Comparison of ENCODE assay signal across 8 cellular contexts in genomic region chr1:74504125-74505065, GRCh38. TPM values are rescaled to one million over a fixed set of nuclear protein-coding genes. Genes with fewer than 3 reads are reported as not detected.
A peak's percentile ranks its signal among the peaks of the same experiment; 100 is the strongest.
DNase-seq lines count a peak whose midpoint lies in the region; ATAC-seq, FAIRE-seq and TF ChIP-seq lines count a peak whose summit lies in the region.

No MANE protein-coding gene starts in this region.

- H3K36me3 ChIP-seq in BE2C: no peaks in the 10 kb centered on the region
- no peaks in the 10 kb centered on the region for H3K36me3 ChIP-seq in mesendoderm (ENCODE audit: control insufficient read depth, insufficient read depth, low read length)

- H3K9ac ChIP-seq in mesendoderm (ENCODE audit: low read length): no peak overlapping the region

- no peak overlapping the region for H3K18ac ChIP-seq in mesendoderm (ENCODE audit: low read length)

- no peak overlapping the region for H3K4me2 ChIP-seq in mesendoderm (ENCODE audit: low read length)

- no peaks in the 10 kb centered on the region for H3K9me3 ChIP-seq in BE2C

- H3K27me3 ChIP-seq in BE2C: no peaks in the 10 kb centered on the region
- H3K27me3 ChIP-seq in mesendoderm (ENCODE audit: insufficient read depth, low read length, poor library complexity): no peaks in the 10 kb centered on the region

- no peak overlapping the region for H4K8ac ChIP-seq in mesendoderm (ENCODE audit: low read depth, low read length)

- H2BK120ac ChIP-seq in mesendoderm (ENCODE audit: low read depth, low read length): no peak overlapping the region

- peak; percentile 65 for DNase-seq in BE2C
- peak; percentile 66 for DNase-seq in NCI-H1694 treated with DMSO at 0.1 percent for 48 hours (lab: John Stamatoyannopoulos, UW)
- DNase-seq in ecto neural progenitor cell (ENCODE audit: low spot score): peak; percentile 76
- peak; percentile 78 for DNase-seq in mesendoderm
- DNase-seq in urothelium cell line (ENCODE audit: low spot score): peak; percentile 47

- H3K23ac ChIP-seq in mesendoderm (ENCODE audit: low read length): no peak overlapping the region

- H2BK15ac ChIP-seq in mesendoderm (replicated peaks; ENCODE audit: low read depth): no peak overlapping the region

- peak; percentile 88 for TF ChIP-seq CTCF in BE2C (IDR thresholded peaks at IDR 0.05; ENCODE audit: low read depth, low read length)
- peak; percentile 66 for TF ChIP-seq CTCF in WI38 (IDR thresholded peaks at IDR 0.05; ENCODE audit: low read depth, low read length)

- H3K4me1 ChIP-seq in BE2C (peaks cover 8% of the 10 kb centered on the region), mesendoderm (ENCODE audit: control insufficient read depth, low read depth, low read length) (no peaks in the 10 kb centered on the region)

- FAIRE-seq in urothelium cell line (lab: Jason Lieb, UNC): no peak

- H3K4me3 ChIP-seq in BE2C (ENCODE audit: low read depth, low read length) (no peak overlapping the region), WI38 (ENCODE audit: low read depth, low read length) (no peak overlapping the region), mesendoderm (ENCODE audit: low read length) (no peak overlapping the region)

- no peak overlapping the region for H3K4ac ChIP-seq in mesendoderm (ENCODE audit: low read depth, low read length)

- H3K79me2 ChIP-seq in mesendoderm (ENCODE audit: control insufficient read depth, insufficient read depth, low read length): no peaks in the 10 kb centered on the region

- ATAC-seq in GM18867 (IDR thresholded peaks at IDR 0.05; ENCODE audit: unreplicated experiment): peak; percentile 93
- peak; percentile 84 for ATAC-seq in HG03039 (IDR thresholded peaks at IDR 0.05; ENCODE audit: unreplicated experiment)

- H4K5ac ChIP-seq in mesendoderm (ENCODE audit: low read length): no peak overlapping the region

- H2AK5ac ChIP-seq in mesendoderm (ENCODE audit: low read length): no peak overlapping the region

- H2BK5ac ChIP-seq in mesendoderm (ENCODE audit: low read length): no peak overlapping the region

- H3K56ac ChIP-seq in mesendoderm (ENCODE audit: low read length): no peak overlapping the region

- no peaks in the 10 kb centered on the region for H3K79me1 ChIP-seq in mesendoderm (ENCODE audit: low read length)

- no peak overlapping the region for H3K27ac ChIP-seq in mesendoderm (ENCODE audit: low read depth, low read length)

- WGBS in mesendoderm (ENCODE audit: extremely low coverage, insufficient coverage, low lambda C conversion rate): no CpG with 5 or more reads among the region's 19 CpGs

RNA-seq across cellular contexts. Expression of gene LRRC53, which starts 8.0 kb away (rescaled TPM):
- polyA plus RNA-seq in BE2C (2012; ENCODE audit: insufficient read depth, insufficient read length, low read depth): 0.11 TPM
- not detected for polyA plus RNA-seq in mesendoderm (2013, experiment 1 of 2)
- polyA plus RNA-seq in mesendoderm (2013, experiment 2 of 2): not detected
